In the genomic region with DNA sequence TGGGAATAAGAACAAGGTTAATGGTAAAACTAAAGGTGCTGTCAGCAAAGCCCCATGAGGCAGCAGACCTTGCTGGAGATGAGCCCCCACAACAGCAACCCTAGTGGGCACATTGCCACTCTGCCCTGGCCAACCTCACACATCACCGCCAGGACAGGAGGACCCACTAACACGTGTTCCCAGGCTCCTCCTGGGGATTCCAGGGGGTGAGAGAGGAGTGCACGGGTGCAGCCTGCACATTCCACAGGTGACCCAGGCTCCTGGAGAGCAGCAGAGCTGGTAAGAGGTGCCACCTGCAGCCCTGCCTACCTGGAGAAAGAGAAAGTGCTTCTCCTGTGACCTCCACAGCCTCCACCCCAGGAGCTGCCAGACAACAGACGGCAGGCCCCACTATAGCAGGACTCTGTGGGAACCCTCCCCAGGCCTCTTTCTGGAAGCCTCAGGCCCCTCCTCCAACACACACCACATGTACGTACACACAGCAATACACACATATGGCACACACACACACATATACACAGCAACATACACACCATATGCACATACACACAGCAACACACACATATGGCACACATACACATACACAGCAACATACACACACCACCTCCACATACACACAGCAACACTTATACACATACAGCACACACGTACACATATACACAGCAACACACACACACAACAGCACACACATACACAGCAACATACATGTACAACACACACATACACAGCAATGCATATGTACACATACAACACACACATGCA, we compare ENCODE assay signal across 16 cellular contexts.
DNase-seq lines count a peak whose midpoint lies in the region; ATAC-seq, FAIRE-seq and TF ChIP-seq lines count a peak whose summit lies in the region.
"Had no signal": no experiment of that assay in that cellular context is flagged by ENCODE, and none has a peak within 500 bp of the region (broad histone marks: within the 10 kb centered on the region; RNA-seq: fewer than 3 reads in every experiment).

No MANE protein-coding gene starts in this region.

- no peak overlapping the region for H3K27ac ChIP-seq in HepG2 (ENCODE audit: extremely low read length, insufficient read depth, low read length)
- H3K27ac ChIP-seq in right lobe of liver: no peak overlapping the region
- no peak overlapping the region for H3K27ac ChIP-seq in kidney (ENCODE audit: low read depth in 2 of 2, low read length in 2 of 2)
- H3K27ac ChIP-seq in osteoblast (ENCODE audit: low read depth, low read length): no peak overlapping the region
- H3K27ac ChIP-seq: BLaER1 treated with 17β-estradiol and CSF1 and Interleukin-3, amounts not matched to agents 10 nM and 100 nM had no signal

- CTCF ChIA-PET in HepG2 (lab: Yijun Ruan, JAX; ENCODE audit: low intra/inter-chr PET ratio, low total read pairs): no interaction called here

- H3K36me3 Mint-ChIP-seq in chondrocyte (ENCODE audit: low read depth): peaks cover 4% of the 10 kb centered on the region
- H3K36me3 Mint-ChIP-seq: CD4-positive, CD25-positive, alpha-beta regulatory T cell had no signal

- no peak overlapping the region for H3K4me3 Mint-ChIP-seq in chondrocyte (ENCODE audit: unreplicated experiment)
- H3K4me3 Mint-ChIP-seq: CD4-positive, CD25-positive, alpha-beta regulatory T cell; GM23338; HFFc6 had no signal

- H3K9ac ChIP-seq in HepG2 (ENCODE audit: insufficient read depth, low read depth, low read length) (no peak overlapping the region), kidney (ENCODE audit: low read length in 2 of 2) (no peak overlapping the region)
- H3K9ac ChIP-seq: BLaER1 treated with 17β-estradiol and CSF1 and Interleukin-3, amounts not matched to agents 10 nM and 100 nM had no signal

- H2AFZ ChIP-seq in HepG2 (ENCODE audit: low read length) (no peak overlapping the region), osteoblast (ENCODE audit: low read length) (no peak overlapping the region)
- H2AFZ ChIP-seq: GM23338 had no signal

- no peak overlapping the region for H3K27ac Mint-ChIP-seq in chondrocyte (ENCODE audit: unreplicated experiment)
- H3K27ac Mint-ChIP-seq: GM23338 had no signal

- no peaks in the 10 kb centered on the region for H3K9me3 ChIP-seq in HepG2 (ENCODE audit: low read length)
- H3K9me3 ChIP-seq in right lobe of liver: no peaks in the 10 kb centered on the region
- no peaks in the 10 kb centered on the region for H3K9me3 ChIP-seq in kidney (ENCODE audit: control insufficient read depth in 1 of 2, low read length in 2 of 2)
- H3K9me3 ChIP-seq in osteoblast (ENCODE audit: low read depth, low read length): no peaks in the 10 kb centered on the region
- H3K9me3 ChIP-seq: BLaER1 treated with 17β-estradiol and CSF1 and Interleukin-3, amounts not matched to agents 10 nM and 100 nM; HAP-1 had no signal

- TF ChIP-seq POLR2A in HepG2 (IDR thresholded peaks at IDR 0.05; ENCODE audit: insufficient read depth in 1 of 2, low read depth in 2 of 2, low read length in 2 of 2): no peak
- no peak for TF ChIP-seq POLR2A in right lobe of liver (IDR thresholded peaks at IDR 0.05)

- TF ChIP-seq EP300 in HepG2 (IDR thresholded peaks at IDR 0.05; ENCODE audit: low read depth in 2 of 2, low read length in 2 of 2): no peak
- no peak for TF ChIP-seq EP300 in HepG2 (CRISPR knock-in tag; IDR thresholded peaks at IDR 0.05; ENCODE audit: borderline replicate concordance)

- no peaks in the 10 kb centered on the region for H3K9me3 Mint-ChIP-seq in chondrocyte (ENCODE audit: low read depth)
- H3K9me3 Mint-ChIP-seq: GM23338, HFFc6 had no signal

- peaks cover 52% of the 10 kb centered on the region for H3K4me1 Mint-ChIP-seq in chondrocyte (ENCODE audit: low read depth)
- H3K4me1 Mint-ChIP-seq: CD4-positive, CD25-positive, alpha-beta regulatory T cell had no signal

- intact Hi-C loops in HepG2 (cut with micrococcal nuclease; ENCODE audit: unreplicated experiment): no loop called here
- intact Hi-C loops in right lobe of liver (cut with DNase I): no loop called here
- intact Hi-C loops in kidney (cut with DNase I): no loop called here

- H3K4me3 ChIP-seq in HepG2 (replicated peaks in 1 of 3; ENCODE audit: insufficient read depth in 1 of 3, low read depth in 2 of 3, low read length in 3 of 3): no peak overlapping the region
- H3K4me3 ChIP-seq in right lobe of liver: no peak overlapping the region
- H3K4me3 ChIP-seq in kidney (ENCODE audit: low read length in 2 of 2): no peak overlapping the region
- no peak overlapping the region for H3K4me3 ChIP-seq in osteoblast (ENCODE audit: insufficient read depth, low read length)
- H3K4me3 ChIP-seq: BLaER1 treated with 17β-estradiol and CSF1 and Interleukin-3, amounts not matched to agents 10 nM and 100 nM; GM12878; GM23338; HAP-1 had no signal

- no peaks in the 10 kb centered on the region for H3K4me1 ChIP-seq in HepG2 (ENCODE audit: insufficient read depth, low read length)
- H3K4me1 ChIP-seq in right lobe of liver: no peaks in the 10 kb centered on the region
- no peaks in the 10 kb centered on the region for H3K4me1 ChIP-seq in kidney (ENCODE audit: control insufficient read depth in 1 of 2, insufficient read depth in 1 of 2, low read depth in 1 of 2, low read length in 2 of 2)
- H3K4me1 ChIP-seq in osteoblast (ENCODE audit: insufficient read depth, low read length): peaks cover 21% of the 10 kb centered on the region

- no peak for TF ChIP-seq CTCF in HepG2 (CRISPR knock-in tag; IDR thresholded peaks at IDR 0.05)
- no peak for TF ChIP-seq CTCF in right lobe of liver (IDR thresholded peaks at IDR 0.05)
- TF ChIP-seq CTCF in kidney (IDR thresholded peaks at IDR 0.05; ENCODE audit: borderline replicate concordance, extremely low read depth, insufficient read depth): no peak
- TF ChIP-seq CTCF in osteoblast (IDR thresholded peaks at IDR 0.05; ENCODE audit: extremely low read depth, low read depth, low read length): no peak
- TF ChIP-seq CTCF in chondrocyte (IDR thresholded peaks at IDR 0.05): no peak

- in situ Hi-C loops in HepG2 (cut with HindIII; ENCODE audit: extremely low pct_ligation_motif_present, low pct_unique_long_range_greater_than_20kb): no loop called here
- in situ Hi-C loops in KBM-7 (cut with MboI; ENCODE audit: low pct_unique_long_range_greater_than_20kb, low sequenced_read_pairs): no loop called here

- no peaks in the 10 kb centered on the region for H3K79me2 ChIP-seq in HepG2 (ENCODE audit: insufficient read depth, low read length)
- H3K79me2 ChIP-seq in osteoblast (ENCODE audit: insufficient read depth, low read length): peaks cover 64% of the 10 kb centered on the region

- H4K20me1 ChIP-seq in HepG2 (ENCODE audit: insufficient read depth, low read length) (no peaks in the 10 kb centered on the region; the same call in 1 of the 2 replicates), osteoblast (ENCODE audit: insufficient read depth, low read length) (peaks cover 3% of the 10 kb centered on the region)
- H4K20me1 ChIP-seq: BLaER1 treated with 17β-estradiol and CSF1 and Interleukin-3, amounts not matched to agents 10 nM and 100 nM had no signal

- H3K27me3 Mint-ChIP-seq in chondrocyte (ENCODE audit: low read depth): no peaks in the 10 kb centered on the region
- H3K27me3 Mint-ChIP-seq: CD4-positive, CD25-positive, alpha-beta regulatory T cell had no signal

- POLR2A ChIA-PET in HepG2 (lab: Yijun Ruan, JAX): no interaction called here

- H3K27me3 ChIP-seq in HepG2 (ENCODE audit: control insufficient read depth in 1 of 2, insufficient read depth in 2 of 2, low read length in 2 of 2) (peaks cover 0 to 10% of the 10 kb centered on the region in 2 experiments; a peak in 2 of 5 replicates), right lobe of liver (no peaks in the 10 kb centered on the region), osteoblast (ENCODE audit: insufficient read depth, low read length) (no peaks in the 10 kb centered on the region)
- H3K27me3 ChIP-seq: BLaER1 treated with 17β-estradiol and CSF1 and Interleukin-3, amounts not matched to agents 10 nM and 100 nM had no signal

- H3K4me2 ChIP-seq in HepG2 (ENCODE audit: low read depth, low read length): no peak overlapping the region
- H3K4me2 ChIP-seq in osteoblast (ENCODE audit: insufficient read depth, low read length): no peak overlapping the region
- H3K4me2 ChIP-seq: GM23338 had no signal

- H3K36me3 ChIP-seq in HepG2 (replicated peaks in 1 of 2; ENCODE audit: control insufficient read depth in 1 of 2, insufficient read depth in 2 of 2, low read length in 2 of 2): no peaks in the 10 kb centered on the region
- H3K36me3 ChIP-seq in right lobe of liver: no peaks in the 10 kb centered on the region
- no peaks in the 10 kb centered on the region for H3K36me3 ChIP-seq in kidney (ENCODE audit: control insufficient read depth in 1 of 2, insufficient read depth in 2 of 2, low read length in 2 of 2)
- H3K36me3 ChIP-seq in osteoblast (ENCODE audit: insufficient read depth, low read length): peaks cover 14% of the 10 kb centered on the region
- H3K36me3 ChIP-seq: BLaER1 treated with 17β-estradiol and CSF1 and Interleukin-3, amounts not matched to agents 10 nM and 100 nM; HAP-1 had no signal

- ATAC-seq in HepG2 (no peak), right lobe of liver (no peak), HG03095 (IDR thresholded peaks at IDR 0.05; ENCODE audit: unreplicated experiment) (no peak)
- ATAC-seq: GM12878, GM23338 had no signal

- 58% methylated on average over 5 of the region's 6 CpGs for WGBS in HepG2 (ENCODE audit: low lambda C conversion rate)
- 83% methylated on average over 2 of the region's 6 CpGs for WGBS in right lobe of liver (ENCODE audit: insufficient coverage, low coverage, low lambda C conversion rate, missing lambda C conversion rate)

- TF ChIP-seq RAD21 in HepG2 (CRISPR knock-in tag; IDR thresholded peaks at IDR 0.05): no peak

- DNase-seq in HepG2 (ENCODE audit: low spot score) (no peak), right lobe of liver (no peak), kidney (peak; percentile 35), osteoblast (ENCODE audit: insufficient read length, low spot score, missing footprints) (peak; percentile 69), KBM-7 (no peak), chondrocyte (ENCODE audit: low spot score) (no peak)
- DNase-seq: 8988T; CD4-positive, CD25-positive, alpha-beta regulatory T cell; DMS 273 treated with DMSO at 0.1 percent for 48 hours; HFFc6; KG1 had no signal

- no TSS peak for BruUV-seq in HepG2 (replicated peaks; lab: Mats Ljungman, UMichigan)

- no peak for FAIRE-seq in HepG2 (lab: Jason Lieb, UNC)
- no peak for FAIRE-seq in kidney (lab: Jason Lieb, UNC)
- FAIRE-seq: GM12878 had no signal

TF ChIP-seq in HepG2, 621 proteins besides CTCF, POLR2A, EP300 and RAD21:
- peak; percentile 87; the same call in 1 of the 2 replicates for TF ChIP-seq NONO (IDR thresholded peaks at IDR 0.05)
- TF ChIP-seq NONO (CRISPR knock-in tag; conservative IDR thresholded peaks at IDR 0.05): no peak
- TF ChIP-seq SALL2 (CRISPR knock-in tag; IDR thresholded peaks at IDR 0.05): no peak

Comparison
In these comparisons a context has a peak if more than half of its experiments do, and no peak if none do; other contexts are left out.
1. DNase-seq: peak in kidney (single experiment) and osteoblast (single experiment); none in HepG2 (single experiment), right lobe of liver (0 of 3), KBM-7 (single experiment) and chondrocyte (single experiment).